In genomic region chr9:109781086-109781485, GRCh38 we compare ENCODE assay signal across 10 cellular contexts. TPM values are rescaled to one million over a fixed set of nuclear protein-coding genes. Genes with fewer than 3 reads are reported as not detected.
DNase-seq lines count a peak whose midpoint lies in the region; ATAC-seq and TF ChIP-seq lines count a peak whose summit lies in the region.
"Had no signal": no experiment of that assay in that cellular context is flagged by ENCODE, and none has a peak within 500 bp of the region (broad histone marks: within the 10 kb centered on the region; RNA-seq: fewer than 3 reads in every experiment).

No MANE protein-coding gene starts in this region.

- peaks cover 7% of the 10 kb centered on the region for H3K27me3 ChIP-seq in ectodermal cell (ENCODE audit: control insufficient read depth, insufficient read depth, low read length, poor library complexity, severe bottlenecking)
- H3K27me3 ChIP-seq in kidney epithelial cell (ENCODE audit: control insufficient read depth, insufficient read depth, low read length) = no peaks in the 10 kb centered on the region
- H3K27me3 ChIP-seq in subcutaneous abdominal adipose tissue (ENCODE audit: control insufficient read depth in 5 of 5, insufficient read depth in 4 of 5, low read length in 5 of 5) = peaks cover 0 to 7% (median 0%) of the 10 kb centered on the region in 5 donors

- H3K36me3 ChIP-seq in ectodermal cell (ENCODE audit: control insufficient read depth, insufficient read depth, low read length) (no peaks in the 10 kb centered on the region), kidney epithelial cell (ENCODE audit: control insufficient read depth, insufficient read depth, low read length) (no peaks in the 10 kb centered on the region), subcutaneous abdominal adipose tissue (ENCODE audit: control insufficient read depth in 5 of 5, insufficient read depth in 5 of 5, low read length in 5 of 5) (no peaks in the 10 kb centered on the region)

- peak overlapping the region; percentile 70 for H3K4me3 ChIP-seq in ectodermal cell (ENCODE audit: insufficient read depth, low read depth, low read length)
- H3K4me3 ChIP-seq in kidney epithelial cell (ENCODE audit: low read depth, low read length) = peak overlapping the region; percentile 77
- peak overlapping the region; percentile 65 to 95 (median 83) for H3K4me3 ChIP-seq in subcutaneous abdominal adipose tissue (ENCODE audit: low read depth in 1 of 5, low read length in 5 of 5)

- CTCF ChIA-PET in activated naive CD4-positive, alpha-beta T cell treated with anti-CD3 and anti-CD28 coated beads for 36 hours (lab: Charles Lee) = no interaction called here

- H3K4me3 Mint-ChIP-seq in HFFc6 = peak overlapping the region; percentile 96
- H3K4me3 Mint-ChIP-seq in activated naive CD4-positive, alpha-beta T cell treated with anti-CD3 and anti-CD28 coated beads for 36 hours = no peak overlapping the region

- H3K27ac ChIP-seq in ectodermal cell (ENCODE audit: insufficient read depth, low read depth, low read length, poor library complexity, severe bottlenecking) = no peak overlapping the region
- H3K27ac ChIP-seq in subcutaneous abdominal adipose tissue (ENCODE audit: low read depth, low read length) = peak overlapping the region; percentile 97

- peaks cover 3% of the 10 kb centered on the region for H3K27me3 Mint-ChIP-seq in HFFc6 (ENCODE audit: insufficient read depth)
- H3K27me3 Mint-ChIP-seq in activated naive CD4-positive, alpha-beta T cell treated with anti-CD3 and anti-CD28 coated beads for 36 hours (ENCODE audit: low read depth) = peaks cover 27% of the 10 kb centered on the region

- no peaks in the 10 kb centered on the region; the same call in none of the 2 replicates for H3K36me3 Mint-ChIP-seq in HFFc6 (ENCODE audit: low read depth)
- H3K36me3 Mint-ChIP-seq in activated naive CD4-positive, alpha-beta T cell treated with anti-CD3 and anti-CD28 coated beads for 36 hours (ENCODE audit: low read depth) = no peaks in the 10 kb centered on the region

- peaks cover 8% of the 10 kb centered on the region for H3K4me1 ChIP-seq in ectodermal cell (ENCODE audit: control insufficient read depth, insufficient read depth, low read length)
- H3K4me1 ChIP-seq in subcutaneous abdominal adipose tissue (ENCODE audit: control insufficient read depth in 5 of 5, insufficient read depth in 5 of 5, low read length in 5 of 5) = peaks cover 10 to 59% (median 41%) of the 10 kb centered on the region in 5 donors

- H3K4me1 Mint-ChIP-seq in HFFc6 (ENCODE audit: low read depth) = peaks cover 22% of the 10 kb centered on the region
- H3K4me1 Mint-ChIP-seq in activated naive CD4-positive, alpha-beta T cell treated with anti-CD3 and anti-CD28 coated beads for 36 hours (ENCODE audit: low read depth) = peaks cover 4% of the 10 kb centered on the region

- DNase-seq in HFFc6 = no peak
- DNase-seq in kidney epithelial cell (ENCODE audit: low read depth) = no peak
- DNase-seq in activated naive CD4-positive, alpha-beta T cell treated with anti-CD3 and anti-CD28 coated beads for 36 hours = no peak
- no peak for DNase-seq in SIG-M5 treated with dmso at 0.1 percent for 504 hours (lab: John Stamatoyannopoulos, UW; ENCODE audit: unreplicated experiment)
- DNase-seq in globus pallidus (ENCODE audit: low spot score) = no peak
- DNase-seq: NCI-H345, T-helper 2 cell had no signal

- no peak for ATAC-seq in HG02798 (IDR thresholded peaks at IDR 0.05; ENCODE audit: poor library complexity, unreplicated experiment)

- H3K27ac Mint-ChIP-seq in HFFc6 = peak overlapping the region; percentile 86
- H3K27ac Mint-ChIP-seq in activated naive CD4-positive, alpha-beta T cell treated with anti-CD3 and anti-CD28 coated beads for 36 hours = no peak overlapping the region

- peak overlapping the region; percentile 70 to 94 (median 84) for H3K9ac ChIP-seq in subcutaneous abdominal adipose tissue (ENCODE audit: low read length in 5 of 5)

- intact Hi-C loops in activated naive CD4-positive, alpha-beta T cell treated with anti-CD3 and anti-CD28 coated beads for 36 hours (cut with micrococcal nuclease) = no loop called here

- 77 to 94% methylated on average over 1 to 5 of the region's 5 CpGs for WGBS in ectodermal cell, 2 experiments

- no peaks in the 10 kb centered on the region for H3K9me3 Mint-ChIP-seq in HFFc6
- no peaks in the 10 kb centered on the region for H3K9me3 Mint-ChIP-seq in activated naive CD4-positive, alpha-beta T cell treated with anti-CD3 and anti-CD28 coated beads for 36 hours

- H3K9me3 ChIP-seq in ectodermal cell (ENCODE audit: control insufficient read depth, low read length) (no peaks in the 10 kb centered on the region), subcutaneous abdominal adipose tissue (ENCODE audit: control insufficient read depth in 5 of 5, low read length in 5 of 5) (no peaks in the 10 kb centered on the region)

- TF ChIP-seq CTCF in HFFc6 (IDR thresholded peaks at IDR 0.05) = no peak
- TF ChIP-seq CTCF in kidney epithelial cell (IDR thresholded peaks at IDR 0.05; ENCODE audit: insufficient read depth, low read length, poor library complexity, severe bottlenecking) = no peak

RNA-seq across cellular contexts. Expression of gene PALM2AKAP2, which starts 1.1 kb away (rescaled TPM):
- total RNA-seq in HFFc6 (2021; fragmentation: NEBNext Ultra II Directional; extraction: Animal tissue kit (Norgen Biotek cat#: 25700)) = 10 to 100 TPM; 20.1 to 35.1 (median 22.7) TPM
- polyA plus RNA-seq in ectodermal cell (2013, experiment 1 of 4) = 22.3 TPM
- polyA plus RNA-seq in ectodermal cell (2013, experiment 2 of 4) = 17.0 TPM
- 13.1 TPM for polyA plus RNA-seq in ectodermal cell (2013, experiment 3 of 4)
- polyA plus RNA-seq in ectodermal cell (2013, experiment 4 of 4) = 14.1 TPM
- total RNA-seq in kidney epithelial cell = 10.1 and 19.3 TPM in 2 replicates
- 1 to 10 TPM; 2.4 to 2.8 TPM for total RNA-seq in activated naive CD4-positive, alpha-beta T cell treated with anti-CD3 and anti-CD28 coated beads for 36 hours
